Comparison of ENCODE assay signal across 1 cellular context in the genomic region with DNA sequence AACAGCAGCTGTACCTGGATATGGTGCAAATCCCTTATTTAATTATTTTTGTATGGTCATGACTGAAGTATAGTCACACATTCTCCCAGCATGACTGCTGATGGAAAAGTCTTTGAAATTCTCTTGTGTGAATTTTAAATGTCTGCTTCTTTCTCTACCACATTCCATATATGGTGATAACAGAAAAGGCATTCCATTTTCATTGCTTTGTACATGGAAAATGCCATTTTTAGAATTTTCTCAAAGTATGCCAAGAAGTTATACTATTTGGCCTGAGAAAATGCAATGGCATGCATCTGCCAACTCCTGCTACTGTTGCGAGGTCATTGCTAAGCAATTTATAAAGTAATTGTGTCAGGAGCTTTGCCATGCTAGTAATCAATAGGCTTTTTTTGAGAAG.
TF ChIP-seq lines count a peak whose summit lies in the region.

No MANE protein-coding gene starts in this region.

TF ChIP-seq in SK-N-SH, 30 proteins besides CTCF, POLR2A, EP300 and RAD21 (continued from another document):
- TF ChIP-seq, protein P1, sequence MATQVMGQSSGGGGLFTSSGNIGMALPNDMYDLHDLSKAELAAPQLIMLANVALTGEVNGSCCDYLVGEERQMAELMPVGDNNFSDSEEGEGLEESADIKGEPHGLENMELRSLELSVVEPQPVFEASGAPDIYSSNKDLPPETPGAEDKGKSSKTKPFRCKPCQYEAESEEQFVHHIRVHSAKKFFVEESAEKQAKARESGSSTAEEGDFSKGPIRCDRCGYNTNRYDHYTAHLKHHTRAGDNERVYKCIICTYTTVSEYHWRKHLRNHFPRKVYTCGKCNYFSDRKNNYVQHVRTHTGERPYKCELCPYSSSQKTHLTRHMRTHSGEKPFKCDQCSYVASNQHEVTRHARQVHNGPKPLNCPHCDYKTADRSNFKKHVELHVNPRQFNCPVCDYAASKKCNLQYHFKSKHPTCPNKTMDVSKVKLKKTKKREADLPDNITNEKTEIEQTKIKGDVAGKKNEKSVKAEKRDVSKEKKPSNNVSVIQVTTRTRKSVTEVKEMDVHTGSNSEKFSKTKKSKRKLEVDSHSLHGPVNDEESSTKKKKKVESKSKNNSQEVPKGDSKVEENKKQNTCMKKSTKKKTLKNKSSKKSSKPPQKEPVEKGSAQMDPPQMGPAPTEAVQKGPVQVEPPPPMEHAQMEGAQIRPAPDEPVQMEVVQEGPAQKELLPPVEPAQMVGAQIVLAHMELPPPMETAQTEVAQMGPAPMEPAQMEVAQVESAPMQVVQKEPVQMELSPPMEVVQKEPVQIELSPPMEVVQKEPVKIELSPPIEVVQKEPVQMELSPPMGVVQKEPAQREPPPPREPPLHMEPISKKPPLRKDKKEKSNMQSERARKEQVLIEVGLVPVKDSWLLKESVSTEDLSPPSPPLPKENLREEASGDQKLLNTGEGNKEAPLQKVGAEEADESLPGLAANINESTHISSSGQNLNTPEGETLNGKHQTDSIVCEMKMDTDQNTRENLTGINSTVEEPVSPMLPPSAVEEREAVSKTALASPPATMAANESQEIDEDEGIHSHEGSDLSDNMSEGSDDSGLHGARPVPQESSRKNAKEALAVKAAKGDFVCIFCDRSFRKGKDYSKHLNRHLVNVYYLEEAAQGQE (IDR thresholded peaks at IDR 0.05; ENCODE audit: low read depth, low read length): no peak
- peak; percentile 60 for TF ChIP-seq JUND (IDR thresholded peaks at IDR 0.05)
- peak; percentile 79; the same call in 1 of the 2 replicates for TF ChIP-seq FOXM1 (IDR thresholded peaks at IDR 0.05; ENCODE audit: low read depth)
- TF ChIP-seq, protein P2, sequence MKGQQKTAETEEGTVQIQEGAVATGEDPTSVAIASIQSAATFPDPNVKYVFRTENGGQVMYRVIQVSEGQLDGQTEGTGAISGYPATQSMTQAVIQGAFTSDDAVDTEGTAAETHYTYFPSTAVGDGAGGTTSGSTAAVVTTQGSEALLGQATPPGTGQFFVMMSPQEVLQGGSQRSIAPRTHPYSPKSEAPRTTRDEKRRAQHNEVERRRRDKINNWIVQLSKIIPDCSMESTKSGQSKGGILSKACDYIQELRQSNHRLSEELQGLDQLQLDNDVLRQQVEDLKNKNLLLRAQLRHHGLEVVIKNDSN (IDR thresholded peaks at IDR 0.05; ENCODE audit: borderline replicate concordance, low read depth): no peak
- no peak for TF ChIP-seq EZH2phosphoT487 (IDR thresholded peaks at IDR 0.05; ENCODE audit: borderline replicate concordance, low read depth)
- peak; percentile 95 for TF ChIP-seq MEF2A (IDR thresholded peaks at IDR 0.05; ENCODE audit: borderline replicate concordance, low read depth)
- no peak for TF ChIP-seq CHD2 (IDR thresholded peaks at IDR 0.05; ENCODE audit: low read length, partially characterized antibody)
- TF ChIP-seq, protein P3, sequence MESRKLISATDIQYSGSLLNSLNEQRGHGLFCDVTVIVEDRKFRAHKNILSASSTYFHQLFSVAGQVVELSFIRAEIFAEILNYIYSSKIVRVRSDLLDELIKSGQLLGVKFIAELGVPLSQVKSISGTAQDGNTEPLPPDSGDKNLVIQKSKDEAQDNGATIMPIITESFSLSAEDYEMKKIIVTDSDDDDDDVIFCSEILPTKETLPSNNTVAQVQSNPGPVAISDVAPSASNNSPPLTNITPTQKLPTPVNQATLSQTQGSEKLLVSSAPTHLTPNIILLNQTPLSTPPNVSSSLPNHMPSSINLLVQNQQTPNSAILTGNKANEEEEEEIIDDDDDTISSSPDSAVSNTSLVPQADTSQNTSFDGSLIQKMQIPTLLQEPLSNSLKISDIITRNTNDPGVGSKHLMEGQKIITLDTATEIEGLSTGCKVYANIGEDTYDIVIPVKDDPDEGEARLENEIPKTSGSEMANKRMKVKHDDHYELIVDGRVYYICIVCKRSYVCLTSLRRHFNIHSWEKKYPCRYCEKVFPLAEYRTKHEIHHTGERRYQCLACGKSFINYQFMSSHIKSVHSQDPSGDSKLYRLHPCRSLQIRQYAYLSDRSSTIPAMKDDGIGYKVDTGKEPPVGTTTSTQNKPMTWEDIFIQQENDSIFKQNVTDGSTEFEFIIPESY (IDR thresholded peaks at IDR 0.05; ENCODE audit: borderline replicate concordance, low read depth): no peak
- peak; percentile 39; the same call in 1 of the 2 replicates for TF ChIP-seq RXRA (IDR thresholded peaks at IDR 0.05; ENCODE audit: borderline replicate concordance, low read depth)
- TF ChIP-seq POLR2AphosphoS5 (IDR thresholded peaks at IDR 0.05; ENCODE audit: low read depth, low read length): peak; percentile 39; the same call in 1 of the 2 replicates
- TF ChIP-seq SMC3 (IDR thresholded peaks at IDR 0.05; ENCODE audit: low read depth, low read length): no peak
- TF ChIP-seq GABPA (IDR thresholded peaks at IDR 0.05; ENCODE audit: low read depth): no peak
- no peak for TF ChIP-seq NRF1 (IDR thresholded peaks at IDR 0.05; ENCODE audit: low read depth, low read length)
- no peak for TF ChIP-seq GATA2 (CRISPR knock-in tag; IDR thresholded peaks at IDR 0.05)
- peak; percentile 79 for TF ChIP-seq TCF12 (IDR thresholded peaks at IDR 0.05)
- peak; percentile 92 for TF ChIP-seq NFIC (IDR thresholded peaks at IDR 0.05; ENCODE audit: borderline replicate concordance)
- TF ChIP-seq ELF1 (IDR thresholded peaks at IDR 0.05): no peak
- TF ChIP-seq MXI1 (IDR thresholded peaks at IDR 0.05; ENCODE audit: low read depth, low read length): no peak
- TF ChIP-seq TEAD4 (IDR thresholded peaks at IDR 0.05; ENCODE audit: borderline replicate concordance, insufficient read depth): peak; percentile 79
